In genomic region chr12:119363037-119363436, GRCh38 we compare ENCODE assay signal across 1 cellular context.
TF ChIP-seq lines count a peak whose summit lies in the region.

No MANE protein-coding gene starts in this region.

TF ChIP-seq in H1, 55 proteins besides CTCF, POLR2A, EP300 and RAD21:
- TF ChIP-seq RBBP5 (IDR thresholded peaks at IDR 0.05; ENCODE audit: borderline replicate concordance, low read depth, low read length) (no peak), USF2 (IDR thresholded peaks at IDR 0.05; ENCODE audit: low read length) (no peak), BRCA1 (IDR thresholded peaks at IDR 0.05; ENCODE audit: low read depth, low read length) (no peak)
